ENCODE assay signal across 14 cellular contexts in the genomic region with DNA sequence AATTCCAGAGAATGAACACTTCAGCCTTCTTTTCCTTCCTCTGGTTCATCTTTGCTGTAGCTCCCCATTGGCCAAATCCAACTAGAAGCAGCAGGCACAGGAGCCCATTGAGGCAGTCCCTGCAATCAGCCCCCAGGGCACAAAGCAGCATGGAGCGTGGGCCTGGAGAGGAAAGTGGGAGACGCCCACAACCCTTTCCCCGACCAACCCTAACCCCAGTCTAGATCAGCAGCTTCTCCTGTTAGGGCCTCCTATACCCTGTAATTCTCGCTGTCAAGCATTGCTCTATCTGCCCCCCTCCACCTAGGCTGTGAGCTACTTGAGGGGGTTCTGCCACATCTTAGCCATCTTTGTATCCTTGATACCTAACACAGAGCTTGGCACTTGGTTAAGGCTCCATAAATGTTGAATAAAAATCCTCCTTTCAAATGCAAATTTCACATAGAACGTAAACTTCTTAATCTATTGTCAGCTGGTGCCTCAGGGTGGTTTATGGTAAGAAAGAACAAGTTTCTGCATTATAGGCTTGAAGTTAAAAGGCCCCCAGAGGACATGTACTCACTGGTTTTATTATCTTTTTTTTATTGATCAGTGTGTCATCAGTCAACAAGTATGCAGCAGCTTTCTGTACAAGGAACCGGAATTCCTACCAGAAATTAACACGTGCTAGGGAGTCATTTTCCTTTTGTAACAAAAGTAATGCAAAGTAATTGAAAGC.
DNase-seq lines count a peak whose midpoint lies in the region; ATAC-seq and TF ChIP-seq lines count a peak whose summit lies in the region.
"Had no signal": no experiment of that assay in that cellular context is flagged by ENCODE, and none has a peak within 500 bp of the region (broad histone marks: within the 10 kb centered on the region; RNA-seq: fewer than 3 reads in every experiment).

No MANE protein-coding gene starts in this region.

- DNase-seq in RWPE1 (ENCODE audit: low spot score): peak; percentile 52
- no peak for DNase-seq in epithelial cell of prostate (ENCODE audit: low read depth, low spot score)
- DNase-seq in psoas muscle: no peak
- DNase-seq in iPS-NIHi11 (ENCODE audit: low spot score): no peak
- no peak for DNase-seq in NCI-H82 treated with DMSO at 0.1 percent for 48 hours (lab: John Stamatoyannopoulos, UW; ENCODE audit: unreplicated experiment)
- DNase-seq in islet precursor cell: no peak
- DNase-seq in mucosa of gallbladder (ENCODE audit: low spot score): no peak
- DNase-seq: MV-4-11, NCI-H1417 treated with DMSO at 0.1 percent for 48 hours, NCI-H2081, NCI-H510A, SW 1271 had no signal

- POLR2A ChIA-PET in HEK293 (lab: Yijun Ruan, JAX) (no interaction called here), RWPE1 (lab: Yijun Ruan, JAX; ENCODE audit: low non-redundant PET) (no interaction called here)

- intact Hi-C loops in psoas muscle (cut with DNase I): loop anchor here in 1 of 2 donors (2.0 kb wide), 2 partner anchors 24 to 100 kb away; no protein-coding TSS in a partner anchor

- H3K9me3 ChIP-seq in HEK293 (ENCODE audit: control insufficient read depth, insufficient read depth, low read depth, low read length): no peaks in the 10 kb centered on the region
- H3K9me3 ChIP-seq in psoas muscle: no peaks in the 10 kb centered on the region

- CTCF ChIA-PET in HEK293 (lab: Yijun Ruan, JAX) (interaction anchor here (0.6 to 1.2 kb wide), 2 partner anchors 13 to 344 kb away, joined by 3 read pairs; no protein-coding TSS in a partner anchor), RWPE1 (lab: Yijun Ruan, JAX) (no interaction called here)

- H3K27ac ChIP-seq in HEK293 (ENCODE audit: extremely low read depth, low read depth, low read length): no peak overlapping the region
- H3K27ac ChIP-seq in RWPE1: no peak overlapping the region
- peak overlapping the region; percentile 0 for H3K27ac ChIP-seq in epithelial cell of prostate
- peak overlapping the region; percentile 90 for H3K27ac ChIP-seq in psoas muscle
- H3K27ac ChIP-seq: C4-2B had no signal

- H3K36me3 ChIP-seq in HEK293 (ENCODE audit: control insufficient read depth in 2 of 2, insufficient read depth in 1 of 2, low read length in 2 of 2) (no peaks in the 10 kb centered on the region), psoas muscle (ENCODE audit: insufficient read depth in 1 of 2, low read depth in 1 of 2) (no peaks in the 10 kb centered on the region)

- WGBS in psoas muscle, 3 donors: 76 to 85% (median 77%) methylated on average over 7 of the region's 7 CpGs

- no peaks in the 10 kb centered on the region for H3K27me3 ChIP-seq in psoas muscle (ENCODE audit: insufficient read depth in 3 of 3, low read length in 2 of 3)

- no peak for TF ChIP-seq CTCF in HEK293 (tag by site-specific recombination; IDR thresholded peaks at IDR 0.05)
- TF ChIP-seq CTCF in RWPE1 (conservative IDR thresholded peaks at IDR 0.05; ENCODE audit: low read depth): no peak
- TF ChIP-seq CTCF in psoas muscle (IDR thresholded peaks at IDR 0.05): no peak

- H3K4me3 ChIP-seq in HEK293 (ENCODE audit: low read depth, low read length) (no peak overlapping the region), psoas muscle (no peak overlapping the region)

- no peak for ATAC-seq in psoas muscle

- H3K4me1 ChIP-seq in HEK293 (ENCODE audit: control insufficient read depth, insufficient read depth, low read length) (0 out of 2 replicates have a peak, but pooled peaks cover 2% of the 10 kb centered on the region), psoas muscle (peaks cover 47% of the 10 kb centered on the region)

TF ChIP-seq in HEK293, 187 proteins besides CTCF, POLR2A, EP300 and RAD21:
- TF ChIP-seq SCRT2 (tag by site-specific recombination; IDR thresholded peaks at IDR 0.05) (no peak), ZNF837 (tag by site-specific recombination; IDR thresholded peaks at IDR 0.05) (no peak), ZNF660 (tag by site-specific recombination; IDR thresholded peaks at IDR 0.05) (0 out of 2 replicates have a peak, but pooled peaks have one; percentile 18), ZNF174 (tag by site-specific recombination; IDR thresholded peaks at IDR 0.05) (no peak), FEZF1 (tag by site-specific recombination; IDR thresholded peaks at IDR 0.05) (peak; percentile 15; the same call in 1 of the 2 replicates), ZNF23 (tag by site-specific recombination; IDR thresholded peaks at IDR 0.05; ENCODE audit: borderline replicate concordance) (no peak), KLF10 (tag by site-specific recombination; IDR thresholded peaks at IDR 0.05) (peak; percentile 41; the same call in 1 of the 2 replicates), ZXDB (tag by site-specific recombination; IDR thresholded peaks at IDR 0.05) (no peak), ZNF514 (tag by site-specific recombination; IDR thresholded peaks at IDR 0.05) (no peak), ZFHX2 (tag by site-specific recombination; conservative IDR thresholded peaks at IDR 0.05) (peak; percentile 48), HOXD13 (CRISPR knock-in tag; IDR thresholded peaks at IDR 0.05; ENCODE audit: borderline replicate concordance) (0 out of 2 replicates have a peak, but pooled peaks have one; percentile 34)
- TF ChIP-seq, protein P1, sequence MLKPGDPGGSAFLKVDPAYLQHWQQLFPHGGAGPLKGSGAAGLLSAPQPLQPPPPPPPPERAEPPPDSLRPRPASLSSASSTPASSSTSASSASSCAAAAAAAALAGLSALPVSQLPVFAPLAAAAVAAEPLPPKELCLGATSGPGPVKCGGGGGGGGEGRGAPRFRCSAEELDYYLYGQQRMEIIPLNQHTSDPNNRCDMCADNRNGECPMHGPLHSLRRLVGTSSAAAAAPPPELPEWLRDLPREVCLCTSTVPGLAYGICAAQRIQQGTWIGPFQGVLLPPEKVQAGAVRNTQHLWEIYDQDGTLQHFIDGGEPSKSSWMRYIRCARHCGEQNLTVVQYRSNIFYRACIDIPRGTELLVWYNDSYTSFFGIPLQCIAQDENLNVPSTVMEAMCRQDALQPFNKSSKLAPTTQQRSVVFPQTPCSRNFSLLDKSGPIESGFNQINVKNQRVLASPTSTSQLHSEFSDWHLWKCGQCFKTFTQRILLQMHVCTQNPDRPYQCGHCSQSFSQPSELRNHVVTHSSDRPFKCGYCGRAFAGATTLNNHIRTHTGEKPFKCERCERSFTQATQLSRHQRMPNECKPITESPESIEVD (tag by site-specific recombination; IDR thresholded peaks at IDR 0.05): peak; percentile 45
- TF ChIP-seq, protein P2, sequence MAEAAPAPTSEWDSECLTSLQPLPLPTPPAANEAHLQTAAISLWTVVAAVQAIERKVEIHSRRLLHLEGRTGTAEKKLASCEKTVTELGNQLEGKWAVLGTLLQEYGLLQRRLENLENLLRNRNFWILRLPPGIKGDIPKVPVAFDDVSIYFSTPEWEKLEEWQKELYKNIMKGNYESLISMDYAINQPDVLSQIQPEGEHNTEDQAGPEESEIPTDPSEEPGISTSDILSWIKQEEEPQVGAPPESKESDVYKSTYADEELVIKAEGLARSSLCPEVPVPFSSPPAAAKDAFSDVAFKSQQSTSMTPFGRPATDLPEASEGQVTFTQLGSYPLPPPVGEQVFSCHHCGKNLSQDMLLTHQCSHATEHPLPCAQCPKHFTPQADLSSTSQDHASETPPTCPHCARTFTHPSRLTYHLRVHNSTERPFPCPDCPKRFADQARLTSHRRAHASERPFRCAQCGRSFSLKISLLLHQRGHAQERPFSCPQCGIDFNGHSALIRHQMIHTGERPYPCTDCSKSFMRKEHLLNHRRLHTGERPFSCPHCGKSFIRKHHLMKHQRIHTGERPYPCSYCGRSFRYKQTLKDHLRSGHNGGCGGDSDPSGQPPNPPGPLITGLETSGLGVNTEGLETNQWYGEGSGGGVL (tag by site-specific recombination; IDR thresholded peaks at IDR 0.05): no peak

Comparison
In these comparisons a context has a peak if more than half of its experiments do, and no peak if none do; other contexts are left out.
1. H3K27ac ChIP-seq: peak in epithelial cell of prostate (single experiment) and psoas muscle (single experiment); none in HEK293 (single experiment) and RWPE1 (single experiment).